In the genomic region with DNA sequence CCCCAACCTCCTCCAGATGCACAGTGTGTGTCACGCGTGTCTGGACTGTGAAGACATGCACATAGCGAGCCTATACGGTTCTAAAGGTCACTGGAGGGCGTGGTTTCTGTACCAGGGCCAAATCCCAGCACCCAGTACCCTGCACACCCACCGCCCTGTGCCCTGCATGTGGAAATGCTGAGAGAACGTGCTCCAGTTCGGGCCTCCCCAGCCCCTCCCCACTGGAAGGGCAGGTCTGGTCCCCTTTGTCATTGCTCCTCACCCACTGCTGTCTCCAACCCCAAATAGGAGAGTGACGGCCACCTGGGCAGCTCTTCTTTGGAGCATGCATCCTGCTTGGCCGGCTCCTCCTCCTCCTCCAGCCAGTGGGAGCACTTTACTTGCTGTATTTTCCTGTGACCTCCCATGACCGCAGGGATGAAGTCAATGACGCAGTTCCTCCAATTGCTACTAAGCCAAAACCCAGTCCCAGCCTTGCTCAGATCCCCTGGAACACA, we compare ENCODE assay signal across 21 cellular contexts.
A peak's percentile ranks its signal among the peaks of the same experiment; 100 is the strongest.
DNase-seq lines count a peak whose midpoint lies in the region; ATAC-seq and TF ChIP-seq lines count a peak whose summit lies in the region.
"Had no signal": no experiment of that assay in that cellular context is flagged by ENCODE, and none has a peak within 500 bp of the region (broad histone marks: within the 10 kb centered on the region; RNA-seq: fewer than 3 reads in every experiment).

No MANE protein-coding gene starts in this region.

- no peak overlapping the region for H3K27ac ChIP-seq in right cardiac atrium (ENCODE audit: low read length)
- H3K27ac ChIP-seq in transverse colon: peak overlapping the region in 3 of 4 donors; percentile 26 to 76 (median 28)
- no peak overlapping the region for H3K27ac ChIP-seq in PC-9
- H3K27ac ChIP-seq: brain microvascular endothelial cell, thoracic aorta had no signal

- POLR2A ChIA-PET in WTC11 (lab: Charles Lee): no interaction called here
- POLR2A ChIA-PET in PC-9 (lab: Charles Lee; ENCODE audit: unreplicated experiment): no interaction called here

- ATAC-seq in Right ventricle myocardium superior (ENCODE audit: poor library complexity) (peak; percentile 14), right cardiac atrium (no peak), WTC11 (no peak)
- ATAC-seq in activated T-cell treated with anti-CD3 and anti-CD28 coated beads, Interleukin-2, amount 50 U/mL, for 72 hours (replicated peaks in 1 of 2): no peak
- ATAC-seq: CD8-positive, alpha-beta T cell; stimulated activated effector memory CD8-positive, alpha-beta T cell treated with anti-CD3 and anti-CD28 coated beads, Interleukin-12 subunit alpha, Interleukin-12 subunit beta, amount 100 ng/mL, for 72 hours had no signal

- no peak overlapping the region for H3K4me3 ChIP-seq in right cardiac atrium (ENCODE audit: low read length)
- no peak overlapping the region for H3K4me3 ChIP-seq in transverse colon
- no peak overlapping the region for H3K4me3 ChIP-seq in PC-9
- H3K4me3 ChIP-seq: thoracic aorta had no signal

- CTCF ChIA-PET in WTC11 (lab: Charles Lee): interaction anchor here (3.9 kb wide), 1 partner anchor 146 kb away, joined by 30 read pairs; no protein-coding TSS in a partner anchor
- CTCF ChIA-PET in PC-9 (lab: Charles Lee): no interaction called here

- no peak for TF ChIP-seq EP300 in transverse colon (IDR thresholded peaks at IDR 0.05; ENCODE audit: low read depth)

- H3K27me3 ChIP-seq in right cardiac atrium (ENCODE audit: control insufficient read depth, insufficient read depth) (no peaks in the 10 kb centered on the region), transverse colon (no peaks in the 10 kb centered on the region), PC-9 (ENCODE audit: insufficient read depth, low read depth) (no peaks in the 10 kb centered on the region)
- H3K27me3 ChIP-seq: brain microvascular endothelial cell had no signal

- no peaks in the 10 kb centered on the region for H3K79me2 ChIP-seq in PC-9 (ENCODE audit: low read depth)

- no peak overlapping the region for H3K4me2 ChIP-seq in PC-9

- no peaks in the 10 kb centered on the region for H4K20me1 ChIP-seq in PC-9 (ENCODE audit: insufficient read depth)

- H3K36me3 ChIP-seq in transverse colon (no peaks in the 10 kb centered on the region), PC-9 (ENCODE audit: low read depth) (no peaks in the 10 kb centered on the region)
- H3K36me3 ChIP-seq: brain microvascular endothelial cell, thoracic aorta had no signal

- H3K9me3 ChIP-seq in right cardiac atrium (ENCODE audit: control insufficient read depth, low read length): no peaks in the 10 kb centered on the region
- no peaks in the 10 kb centered on the region for H3K9me3 ChIP-seq in transverse colon
- no peaks in the 10 kb centered on the region for H3K9me3 ChIP-seq in PC-9 (ENCODE audit: insufficient read depth, low read depth)
- H3K9me3 ChIP-seq: thoracic aorta had no signal

- peak overlapping the region; percentile 42; the same call in 1 of the 2 replicates for H3K27ac Mint-ChIP-seq in WTC11
- H3K27ac Mint-ChIP-seq in activated T-cell treated with anti-CD3 and anti-CD28 coated beads, Interleukin-2, amount 50 U/mL, for 72 hours: no peak overlapping the region
- H3K27ac Mint-ChIP-seq: activated naive CD8-positive, alpha-beta T cell treated with anti-CD3 and anti-CD28 coated beads, Interleukin-2, amount 10 ng/mL, durations not matched to agents 7 days and 5 days; CD8-positive, alpha-beta T cell; stimulated activated effector memory CD8-positive, alpha-beta T cell treated with anti-CD3 and anti-CD28 coated beads, Interleukin-12 subunit alpha, Interleukin-12 subunit beta, amount 100 ng/mL, for 72 hours had no signal

- in situ Hi-C loops in transverse colon (cut with MboI; ENCODE audit: low pct_ligation_motif_present in 1 of 4, low pct_unique_long_range_greater_than_20kb in 1 of 4, low sequenced_read_pairs in 3 of 4): loop anchor here (10.0 to 25.0 kb wide), 3 partner anchors 136 to 288 kb away; no protein-coding TSS in a partner anchor

- no peak overlapping the region for H3K4me3 Mint-ChIP-seq in WTC11
- no peak overlapping the region for H3K4me3 Mint-ChIP-seq in activated T-cell treated with anti-CD3 and anti-CD28 coated beads, Interleukin-2, amount 50 U/mL, for 72 hours
- H3K4me3 Mint-ChIP-seq: activated naive CD8-positive, alpha-beta T cell treated with anti-CD3 and anti-CD28 coated beads, Interleukin-2, amount 10 ng/mL, durations not matched to agents 7 days and 5 days; CD8-positive, alpha-beta T cell; neural crest cell; stimulated activated effector memory CD8-positive, alpha-beta T cell treated with anti-CD3 and anti-CD28 coated beads, Interleukin-12 subunit alpha, Interleukin-12 subunit beta, amount 100 ng/mL, for 72 hours had no signal

- DNase-seq in Right ventricle myocardium superior (peak; percentile 37), right cardiac atrium (no peak), WTC11 (ENCODE audit: low spot score) (peak; percentile 8), medulla oblongata (ENCODE audit: extremely low spot score) (peak; percentile 59), transverse colon (peak; percentile 76), PC-9 (no peak)
- DNase-seq in activated T-cell treated with anti-CD3 and anti-CD28 coated beads, Interleukin-2, amount 50 U/mL, for 72 hours: no peak
- no peak for DNase-seq in stimulated activated CD4-positive, alpha-beta T cell treated with anti-CD3 and anti-CD28 coated beads, Interleukin-1b, Interleukin-23, amount 100 ng/mL, for 48 hours
- DNase-seq: activated CD4-positive, alpha-beta T cell treated with anti-CD3 and anti-CD28 coated beads, Interleukin-2, amount 50 U/mL, for 4 hours; activated naive CD8-positive, alpha-beta T cell treated with anti-CD3 and anti-CD28 coated beads, Interleukin-2, amount 10 ng/mL, durations not matched to agents 7 days and 5 days; brain microvascular endothelial cell; DMS53; hippocampal formation; midbrain; NCI-H2029 treated with DMSO at 0.1 percent for 48 hours; NCI-H446 treated with DMSO at 0.1 percent for 48 hours; T-helper 1 cell had no signal

- BruUV-seq in PC-9 (replicated peaks; lab: Mats Ljungman, UMichigan): no TSS peak

- no peaks in the 10 kb centered on the region for H3K36me3 Mint-ChIP-seq in WTC11
- H3K36me3 Mint-ChIP-seq in activated T-cell treated with anti-CD3 and anti-CD28 coated beads, Interleukin-2, amount 50 U/mL, for 72 hours (ENCODE audit: insufficient read depth in 2 of 2): no peaks in the 10 kb centered on the region
- H3K36me3 Mint-ChIP-seq: activated naive CD8-positive, alpha-beta T cell treated with anti-CD3 and anti-CD28 coated beads, Interleukin-2, amount 10 ng/mL, durations not matched to agents 7 days and 5 days; CD8-positive, alpha-beta T cell; stimulated activated effector memory CD8-positive, alpha-beta T cell treated with anti-CD3 and anti-CD28 coated beads, Interleukin-12 subunit alpha, Interleukin-12 subunit beta, amount 100 ng/mL, for 72 hours had no signal

- no peaks in the 10 kb centered on the region for H3K27me3 Mint-ChIP-seq in WTC11 (ENCODE audit: low read depth)
- no peaks in the 10 kb centered on the region for H3K27me3 Mint-ChIP-seq in activated T-cell treated with anti-CD3 and anti-CD28 coated beads, Interleukin-2, amount 50 U/mL, for 72 hours (ENCODE audit: low read depth)
- H3K27me3 Mint-ChIP-seq: activated naive CD8-positive, alpha-beta T cell treated with anti-CD3 and anti-CD28 coated beads, Interleukin-2, amount 10 ng/mL, durations not matched to agents 7 days and 5 days had no signal

- peaks cover 1% of the 10 kb centered on the region for H3K4me1 ChIP-seq in right cardiac atrium (ENCODE audit: control insufficient read depth, insufficient read depth, low read length)
- peaks cover 7 to 48% (median 32%) of the 10 kb centered on the region in 4 donors for H3K4me1 ChIP-seq in transverse colon
- no peaks in the 10 kb centered on the region for H3K4me1 ChIP-seq in PC-9 (replicated peaks; ENCODE audit: insufficient read depth)

- H3K9me3 Mint-ChIP-seq in WTC11: no peaks in the 10 kb centered on the region
- H3K9me3 Mint-ChIP-seq in activated T-cell treated with anti-CD3 and anti-CD28 coated beads, Interleukin-2, amount 50 U/mL, for 72 hours: no peaks in the 10 kb centered on the region
- H3K9me3 Mint-ChIP-seq: activated naive CD8-positive, alpha-beta T cell treated with anti-CD3 and anti-CD28 coated beads, Interleukin-2, amount 10 ng/mL, durations not matched to agents 7 days and 5 days; CD8-positive, alpha-beta T cell; neural crest cell; stimulated activated effector memory CD8-positive, alpha-beta T cell treated with anti-CD3 and anti-CD28 coated beads, Interleukin-12 subunit alpha, Interleukin-12 subunit beta, amount 100 ng/mL, for 72 hours had no signal

- 69% methylated on average over 12 of the region's 12 CpGs for WGBS in right cardiac atrium
- 57 to 67% methylated on average over 4 to 12 of the region's 12 CpGs for WGBS in transverse colon (ENCODE audit: low coverage in 1 of 2), 2 donors

- no peaks in the 10 kb centered on the region for H3K9me2 ChIP-seq in PC-9 (ENCODE audit: insufficient read depth)

- H2AFZ ChIP-seq in PC-9: no peak overlapping the region

- TF ChIP-seq POLR2A in transverse colon (IDR thresholded peaks at IDR 0.05): no peak

- H3K4me1 Mint-ChIP-seq in WTC11: peaks cover 13% of the 10 kb centered on the region
- peaks cover 4% of the 10 kb centered on the region for H3K4me1 Mint-ChIP-seq in activated T-cell treated with anti-CD3 and anti-CD28 coated beads, Interleukin-2, amount 50 U/mL, for 72 hours (ENCODE audit: low read depth)

- no peak for TF ChIP-seq CTCF in WTC11 (IDR thresholded peaks at IDR 0.05)
- TF ChIP-seq CTCF in transverse colon (IDR thresholded peaks at IDR 0.05): no peak
- TF ChIP-seq CTCF in PC-9 (conservative IDR thresholded peaks at IDR 0.05): no peak

- intact Hi-C loops in Right ventricle myocardium superior (cut with DNase I): loop anchor here (5.0 kb wide), 2 partner anchors 138 to 193 kb away; no protein-coding TSS in a partner anchor
- intact Hi-C loops in right cardiac atrium (cut with DNase I): loop anchor here in 3 of 4 donors (5.0 to 10.0 kb wide), 3 partner anchors 138 to 196 kb away; no protein-coding TSS in a partner anchor
- intact Hi-C loops in transverse colon (cut with DNase I; ENCODE audit: low total_unique reads): loop anchor here (5.0 kb wide), 1 partner anchor 143 kb away; no protein-coding TSS in a partner anchor
- intact Hi-C loops in PC-9 (cut with micrococcal nuclease; ENCODE audit: unreplicated experiment): no loop called here

- H3F3A ChIP-seq in PC-9 (ENCODE audit: insufficient read depth, low read depth): no peaks in the 10 kb centered on the region

TF ChIP-seq in WTC11, 78 proteins besides CTCF, POLR2A, EP300 and RAD21 (continues in another document):
- TF ChIP-seq FOXP1 (CRISPR knock-in tag; IDR thresholded peaks at IDR 0.05; ENCODE audit: borderline replicate concordance): no peak
- TF ChIP-seq ZNF263 (CRISPR knock-in tag; IDR thresholded peaks at IDR 0.05; ENCODE audit: low read depth): 0 out of 2 replicates have a peak, but pooled peaks have one; percentile 43
- TF ChIP-seq NR1H2 (CRISPR knock-in tag; IDR thresholded peaks at IDR 0.05): no peak
- TF ChIP-seq TEAD1 (CRISPR knock-in tag; IDR thresholded peaks at IDR 0.05): no peak
- no peak for TF ChIP-seq IRF2 (CRISPR knock-in tag; IDR thresholded peaks at IDR 0.05; ENCODE audit: borderline replicate concordance, low read depth)

Comparison
In these comparisons a context has a peak if more than half of its experiments do, and no peak if none do; other contexts are left out.
1. DNase-seq: peak in Right ventricle myocardium superior (single experiment), WTC11 (single experiment), medulla oblongata (single experiment) and transverse colon (single experiment); none in right cardiac atrium (0 of 3), activated T-cell treated with anti-CD3 and anti-CD28 coated beads, Interleukin-2, amount 50 U/mL, for 72 hours (0 of 2), PC-9 (0 of 2) and stimulated activated CD4-positive, alpha-beta T cell treated with anti-CD3 and anti-CD28 coated beads, Interleukin-1b, Interleukin-23, amount 100 ng/mL, for 48 hours (single experiment).
2. H3K27ac ChIP-seq: peak in transverse colon (3 of 4); none in right cardiac atrium (single experiment) and PC-9 (single experiment).